13 cellular contexts compared by ENCODE assay signal in genomic region chr2:178829299-178829698, GRCh38. TPM values are rescaled to one million over a fixed set of nuclear protein-coding genes. Genes with fewer than 3 reads are reported as not detected.
DNase-seq lines count a peak whose midpoint lies in the region; FAIRE-seq and TF ChIP-seq lines count a peak whose summit lies in the region.
"Had no signal": no experiment of that assay in that cellular context is flagged by ENCODE, and none has a peak within 500 bp of the region (broad histone marks: within the 10 kb centered on the region; RNA-seq: fewer than 3 reads in every experiment).

No MANE protein-coding gene starts in this region.

- DNase-seq in A673 (ENCODE audit: low spot score): peak; percentile 22
- no peak for DNase-seq in D721Med (ENCODE audit: insufficient read length, low spot score)
- peak; percentile 41 for DNase-seq in RPMI7951 (ENCODE audit: low read depth)
- DNase-seq in inferior parietal cortex (ENCODE audit: extremely low spot score): peak; percentile 13
- DNase-seq in T-helper 9 cell: no peak
- no peak for DNase-seq in NCI-H1417 (lab: John Stamatoyannopoulos, UW)
- no peak for DNase-seq in dedifferentiated amniotic fluid mesenchymal stem cell (ENCODE audit: extremely low spot score)
- no peak for DNase-seq in ovary
- DNase-seq: activated CD4-positive, alpha-beta T cell treated with anti-CD3 and anti-CD28 coated beads, Interleukin-2, amount 10 ng/mL, durations not matched to agents 7 days and 5 days; glutamatergic neuron; left cardiac atrium had no signal

- no peak for TF ChIP-seq EP300 in ovary (IDR thresholded peaks at IDR 0.05)

- H3K36me3 ChIP-seq in A673 (ENCODE audit: insufficient read depth, low read length, poor library complexity, severe bottlenecking) (no peaks in the 10 kb centered on the region), ovary (no peaks in the 10 kb centered on the region)

- WGBS in ovary, 3 donors: 14 to 33% (median 25%) methylated on average over 3 of the region's 3 CpGs

- H3K27ac ChIP-seq in A673 (ENCODE audit: low read depth, low read length, poor library complexity, severe bottlenecking) (no peak overlapping the region), ovary (no peak overlapping the region)
- H3K27ac ChIP-seq: KMS-11 had no signal

- H3K4me3 ChIP-seq in A673 (ENCODE audit: low read depth, low read length, poor library complexity, severe bottlenecking) (no peak overlapping the region), ovary (no peak overlapping the region)
- H3K4me3 ChIP-seq: smooth muscle cell had no signal

- intact Hi-C loops in A673 (cut with micrococcal nuclease; ENCODE audit: unreplicated experiment) (no loop called here), ovary (cut with DNase I) (no loop called here)

- CTCF ChIA-PET in A673 (lab: Charles Lee): no interaction called here

- POLR2A ChIA-PET in A673 (lab: Charles Lee; ENCODE audit: low non-redundant PET): no interaction called here

- H3K4me1 ChIP-seq in A673 (ENCODE audit: insufficient read depth, low read length, poor library complexity, severe bottlenecking) (no peaks in the 10 kb centered on the region), ovary (ENCODE audit: insufficient read depth) (peaks cover 9% of the 10 kb centered on the region)

- H3K27me3 ChIP-seq in A673 (replicated peaks; ENCODE audit: insufficient read depth, low read depth, low read length, poor library complexity): no peaks in the 10 kb centered on the region
- no peaks in the 10 kb centered on the region for H3K27me3 ChIP-seq in ovary

- TF ChIP-seq CTCF in A673 (conservative IDR thresholded peaks at IDR 0.05; ENCODE audit: low read depth, low read length) (no peak), D721Med (IDR thresholded peaks at IDR 0.05; ENCODE audit: insufficient read depth, missing control alignments) (no peak), ovary (IDR thresholded peaks at IDR 0.05) (no peak)

- H3K9me3 ChIP-seq in A673 (ENCODE audit: low read depth, low read length, poor library complexity, severe bottlenecking) (no peaks in the 10 kb centered on the region), ovary (no peaks in the 10 kb centered on the region)

- no peak for TF ChIP-seq POLR2A in ovary (IDR thresholded peaks at IDR 0.05)

- no TSS peak for BruUV-seq in A673 (replicated peaks; lab: Mats Ljungman, UMichigan)

- peak; percentile 81 for FAIRE-seq in D721Med (lab: Jason Lieb, UNC)

RNA-seq across cellular contexts. Expression of gene TTN, which starts 22.1 kb away (rescaled TPM):
- under 0.01 TPM in 2 replicates for total RNA-seq in A673 (2021)
- 0.10 and 0.12 TPM in 2 replicates for total RNA-seq in RPMI7951 (2014; rRNA removed; shearing (Covaris generic))
- total RNA-seq in ovary: 10 to 100 TPM in 1 of 7 donors, 1 to 10 TPM in 5, under 1 TPM in 1; 0.56 to 12.9 (median 1.8) TPM
- polyA plus RNA-seq in ovary: under 1 TPM; 0.17 to 0.18 TPM
- total RNA-seq: smooth muscle cell had no signal

Comparison
In these comparisons a context has a peak if more than half of its experiments do, and no peak if none do; other contexts are left out.
1. DNase-seq: peak in A673 (single experiment), RPMI7951 (single experiment) and inferior parietal cortex (single experiment); none in D721Med (single experiment), T-helper 9 cell (single experiment), NCI-H1417 (0 of 3), dedifferentiated amniotic fluid mesenchymal stem cell (single experiment) and ovary (0 of 5).